ENCODE assay signal across 8 cellular contexts in the genomic region with DNA sequence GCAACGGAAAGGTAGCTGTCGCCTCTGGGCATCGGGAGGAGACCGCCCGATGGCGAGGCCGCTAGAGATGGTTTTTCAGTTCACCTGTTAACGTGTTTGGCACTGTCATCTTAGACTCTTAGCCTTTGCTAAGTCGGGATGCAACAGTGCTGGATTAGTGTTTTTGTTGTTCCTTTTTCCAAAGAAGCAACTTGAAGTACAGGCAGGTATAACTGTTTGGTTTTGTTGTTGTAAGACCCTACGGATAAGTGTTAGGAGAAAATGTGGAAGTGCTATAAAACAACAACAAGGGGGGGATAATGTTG. TPM values are rescaled to one million over a fixed set of nuclear protein-coding genes. Genes with fewer than 3 reads are reported as not detected.
DNase-seq lines count a peak whose midpoint lies in the region; ATAC-seq and TF ChIP-seq lines count a peak whose summit lies in the region.

No MANE protein-coding gene starts in this region.

- H3K36me3 ChIP-seq in suprapubic skin, result no peaks in the 10 kb centered on the region

- peak overlapping the region; percentile 60 for H3K4me3 ChIP-seq in suprapubic skin

- no peak for TF ChIP-seq EP300 in suprapubic skin (IDR thresholded peaks at IDR 0.05)

- WGBS in suprapubic skin, result 2% methylated on average over 10 of the region's 10 CpGs

- DNase-seq in G401 (ENCODE audit: low spot score) (peak; percentile 67), amniotic epithelial cell (ENCODE audit: low read depth) (peak; percentile 13), iris pigment epithelial cell (ENCODE audit: low read depth) (peak; percentile 5), suprapubic skin (ENCODE audit: low spot score in 2 of 2) (no peak), posterior vena cava (ENCODE audit: low spot score) (no peak), NCI-H187 (lab: John Stamatoyannopoulos, UW) (no peak)

- H3K4me1 ChIP-seq in suprapubic skin, result peaks cover 39% of the 10 kb centered on the region

- no peaks in the 10 kb centered on the region for H3K27me3 ChIP-seq in suprapubic skin

- TF ChIP-seq CTCF in suprapubic skin (IDR thresholded peaks at IDR 0.05), result no peak

- intact Hi-C loops in posterior vena cava (cut with DNase I), result no loop called here

- H3K9me3 ChIP-seq in suprapubic skin, result no peaks in the 10 kb centered on the region

- H3K27ac ChIP-seq in suprapubic skin, result peak overlapping the region; percentile 84

- ATAC-seq in GM21360 (IDR thresholded peaks at IDR 0.05; ENCODE audit: unreplicated experiment) (peak; percentile 6), HG03571 (IDR thresholded peaks at IDR 0.05; ENCODE audit: unreplicated experiment) (peak; percentile 15)

- TF ChIP-seq POLR2A in suprapubic skin (IDR thresholded peaks at IDR 0.05), result no peak

- in situ Hi-C loops in G401 (cut with HindIII; ENCODE audit: low sequenced_read_pairs), result no loop called here

RNA-seq across cellular contexts. Expression of a gene that starts 0.7 kb away (rescaled TPM):
- 5.8 and 8.9 TPM in 2 replicates for total RNA-seq in G401 (2014; rRNA removed; shearing (Covaris generic))
- total RNA-seq in suprapubic skin (10 to 100 TPM in 2 of 4 donors, 1 to 10 TPM in 2; 5.9 to 11.2 (median 9.4) TPM), posterior vena cava (10 to 100 TPM in 1 of 2 donors, 1 to 10 TPM in 1; 9.9 to 10.5 TPM)

Comparison
In these comparisons a context has a peak if more than half of its experiments do, and no peak if none do; other contexts are left out.
1. DNase-seq: peak in G401 (single experiment), amniotic epithelial cell (single experiment) and iris pigment epithelial cell (single experiment); none in suprapubic skin (0 of 2), posterior vena cava (single experiment) and NCI-H187 (0 of 2).